ENCODE assay signal across 19 cellular contexts in the genomic region with DNA sequence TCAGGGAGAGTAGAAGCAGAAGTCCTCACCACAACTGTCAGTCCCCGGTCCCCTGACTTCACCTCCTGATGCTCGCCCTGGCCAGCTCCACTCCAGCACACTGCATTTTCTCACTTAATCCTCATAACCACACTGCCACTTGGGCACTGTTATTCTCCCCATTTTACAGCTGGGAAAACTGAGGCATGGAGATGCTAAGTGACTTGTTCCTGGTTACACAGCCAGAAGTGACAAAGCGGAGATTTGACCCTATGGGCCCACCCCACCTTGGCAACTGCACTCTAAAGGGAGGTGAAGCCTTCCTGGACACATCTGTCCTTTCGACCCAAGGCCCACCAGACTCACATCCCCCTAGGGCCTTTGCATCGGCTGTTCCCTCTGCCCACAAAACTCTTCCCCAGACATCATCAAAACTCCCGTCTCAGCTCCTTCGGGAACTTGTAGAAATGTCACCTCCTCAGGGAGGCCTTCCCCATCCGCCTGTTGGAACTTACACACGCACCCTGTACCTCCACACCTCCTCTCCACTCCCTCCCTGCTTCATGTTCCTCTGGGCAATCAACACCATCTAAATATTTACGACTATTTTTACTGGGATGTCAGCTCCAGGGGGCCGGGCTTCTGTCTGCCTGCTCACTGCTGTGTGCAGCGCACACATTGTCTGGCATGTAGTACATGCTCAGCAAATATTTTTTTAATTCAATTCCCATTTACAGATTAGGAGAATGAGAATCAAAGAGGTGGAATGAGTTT. TPM values are rescaled to one million over a fixed set of nuclear protein-coding genes. Genes with fewer than 3 reads are reported as not detected.
"Had no signal": no experiment of that assay in that cellular context is flagged by ENCODE, and none has a peak within 500 bp of the region (broad histone marks: within the 10 kb centered on the region; RNA-seq: fewer than 3 reads in every experiment).

No MANE protein-coding gene starts in this region.

- H3K4me1 ChIP-seq: prostate gland, upper lobe of right lung had no signal

- ATAC-seq: esophagus mucosa; naive thymus-derived CD8-positive, alpha-beta T cell; sciatic nerve; stimulated activated naive CD8-positive, alpha-beta T cell treated with anti-CD3 and anti-CD28 coated beads, Interleukin-15, amount 100 ng/mL, for 72 hours; upper lobe of right lung had no signal

- H3K9me3 ChIP-seq: prostate gland, testis, upper lobe of right lung had no signal

- DNase-seq: activated CD4-positive, CD25-positive, alpha-beta regulatory T cell treated with anti-CD3 and anti-CD28 coated beads, Interleukin-2, amount 50 U/mL, for 72 hours; activated naive CD4-positive, alpha-beta T cell treated with anti-CD3 and anti-CD28 coated beads, Interleukin-2, amount 10 ng/mL, durations not matched to agents 7 days and 5 days; activated T-cell treated with anti-CD3 and anti-CD28 coated beads for 4 hours; mammary epithelial cell; nucleus accumbens; stimulated activated CD4-positive, alpha-beta T cell treated with anti-CD3 and anti-CD28 coated beads, Interleukin-1b, Interleukin-23, amount 100 ng/mL, for 48 hours; stimulated activated naive CD8-positive, alpha-beta T cell treated with anti-CD3 and anti-CD28 coated beads, Interleukin-15, amount 100 ng/mL, for 72 hours; T-helper 9 cell; upper lobe of right lung had no signal

- H3K4me3 ChIP-seq: cardiac muscle cell, prostate gland, testis, upper lobe of right lung had no signal

- FAIRE-seq: astrocyte, colon had no signal

- H3K27ac ChIP-seq: cardiac muscle cell, prostate gland, testis, upper lobe of right lung had no signal

- H3K27me3 ChIP-seq: cardiac muscle cell, testis had no signal

- H3K36me3 ChIP-seq: cardiac muscle cell, prostate gland, upper lobe of right lung had no signal

RNA-seq across cellular contexts. Expression of a gene that starts 3.1 kb away (rescaled TPM):
- total RNA-seq: activated CD8-positive, alpha-beta memory T cell treated with anti-CD3 and anti-CD28 coated beads for 36 hours; activated T-helper 2 cell treated with anti-CD3 and anti-CD28 coated beads, Interferon-gamma antibody, Interleukin-2, Interleukin-4, amounts not matched to agents 10 μg/mL and 5 μg/mL and 100 μg/mL, durations not matched to agents 14 hours and 24 hours and 36 hours; naive thymus-derived CD8-positive, alpha-beta T cell had no signal
- polyA plus RNA-seq: cardiac muscle cell; naive thymus-derived CD8-positive, alpha-beta T cell had no signal
